ENCODE assay signal across 12 cellular contexts in genomic region chr1:42993631-42994121, GRCh38. TPM values are rescaled to one million over a fixed set of nuclear protein-coding genes. Genes with fewer than 3 reads are reported as not detected.
A peak's percentile ranks its signal among the peaks of the same experiment; 100 is the strongest.
DNase-seq lines count a peak whose midpoint lies in the region; ATAC-seq, FAIRE-seq and TF ChIP-seq lines count a peak whose summit lies in the region.
"Had no signal": no experiment of that assay in that cellular context is flagged by ENCODE, and none has a peak within 500 bp of the region (broad histone marks: within the 10 kb centered on the region; RNA-seq: fewer than 3 reads in every experiment).

No MANE protein-coding gene starts in this region.

- no peak overlapping the region for H2AFZ ChIP-seq in neural progenitor cell (replicated peaks)

- DNase-seq in G401 (ENCODE audit: low spot score), result peak; percentile 38
- DNase-seq in NOMO-1 (lab: John Stamatoyannopoulos, UW; ENCODE audit: unreplicated experiment in 2 of 2), result peak; percentile 72 to 78
- peak; percentile 72 for DNase-seq in endodermal cell
- no peak for DNase-seq in neural progenitor cell (ENCODE audit: low spot score)
- DNase-seq in effector CD4-positive, alpha-beta T cell, result no peak
- no peak for DNase-seq in H54 (ENCODE audit: insufficient read length, low spot score)
- no peak for DNase-seq in NCI-H345 (lab: John Stamatoyannopoulos, UW)
- DNase-seq: colonic mucosa, NCI-H1930, stomach had no signal

- H3K36me3 ChIP-seq in endodermal cell (ENCODE audit: control insufficient read depth, insufficient read depth, low read length) (no peaks in the 10 kb centered on the region), neural progenitor cell (no peaks in the 10 kb centered on the region)
- H3K36me3 ChIP-seq: colonic mucosa, stomach had no signal

- no peaks in the 10 kb centered on the region for H4K20me1 ChIP-seq in neural progenitor cell (ENCODE audit: low read depth)

- H3K4me1 Mint-ChIP-seq in endodermal cell (peaks cover 18% of the 10 kb centered on the region), neural progenitor cell (peaks cover 30% of the 10 kb centered on the region)

- H3F3A ChIP-seq in neural progenitor cell (ENCODE audit: low read depth), result peaks cover 3% of the 10 kb centered on the region

- TF ChIP-seq CTCF in endodermal cell (conservative IDR thresholded peaks at IDR 0.05), result no peak
- TF ChIP-seq CTCF in neural progenitor cell (IDR thresholded peaks at IDR 0.05), result no peak

- 80 to 88% methylated on average over 2 to 6 of the region's 6 CpGs for WGBS in endodermal cell (ENCODE audit: insufficient coverage in 1 of 2, insufficient read length in 1 of 2), 2 experiments

- no peaks in the 10 kb centered on the region for H3K4me1 ChIP-seq in endodermal cell (ENCODE audit: control insufficient read depth, insufficient read depth, low read length)
- peaks cover 12% of the 10 kb centered on the region for H3K4me1 ChIP-seq in neural progenitor cell
- H3K4me1 ChIP-seq: colonic mucosa, stomach had no signal

- no peaks in the 10 kb centered on the region for H3K9me3 ChIP-seq in endodermal cell (ENCODE audit: control insufficient read depth, low read length)
- no peaks in the 10 kb centered on the region for H3K9me3 ChIP-seq in neural progenitor cell (ENCODE audit: low read depth)
- H3K9me3 ChIP-seq: colonic mucosa, stomach had no signal

- ATAC-seq in HG03521 (IDR thresholded peaks at IDR 0.05; ENCODE audit: unreplicated experiment), result no peak

- H3K4me2 ChIP-seq in neural progenitor cell, result peak overlapping the region; percentile 5

- H3K9me3 Mint-ChIP-seq in endodermal cell (no peaks in the 10 kb centered on the region), neural progenitor cell (peaks cover 8% of the 10 kb centered on the region)

- in situ Hi-C loops in G401 (cut with HindIII; ENCODE audit: low sequenced_read_pairs), result no loop called here

- no peak for FAIRE-seq in H54 (lab: Jason Lieb, UNC)

- no peaks in the 10 kb centered on the region for H3K27me3 Mint-ChIP-seq in endodermal cell (ENCODE audit: insufficient read depth)
- H3K27me3 Mint-ChIP-seq in neural progenitor cell (ENCODE audit: insufficient read depth, low read depth), result peaks cover 7% of the 10 kb centered on the region

- H3K36me3 Mint-ChIP-seq in endodermal cell (ENCODE audit: low read depth) (no peaks in the 10 kb centered on the region), neural progenitor cell (peaks cover 8% of the 10 kb centered on the region)

- H3K9ac ChIP-seq in endodermal cell (ENCODE audit: extremely low read depth, low read length, poor library complexity, severe bottlenecking) (no peak overlapping the region), neural progenitor cell (no peak overlapping the region)

- H3K27me3 ChIP-seq in endodermal cell (ENCODE audit: control insufficient read depth, insufficient read depth, low read length, poor library complexity, severe bottlenecking), result no peaks in the 10 kb centered on the region
- no peaks in the 10 kb centered on the region for H3K27me3 ChIP-seq in neural progenitor cell
- H3K27me3 ChIP-seq: colonic mucosa, stomach had no signal

- H3K27ac Mint-ChIP-seq in endodermal cell (peak overlapping the region; percentile 62), neural progenitor cell (peak overlapping the region; percentile 81)
- H3K27ac Mint-ChIP-seq: IgD-negative memory B cell had no signal

- no peak overlapping the region for H3K4me3 ChIP-seq in endodermal cell (ENCODE audit: low read length)
- H3K4me3 ChIP-seq in neural progenitor cell, result no peak overlapping the region
- H3K4me3 ChIP-seq: colonic mucosa, stomach had no signal

- no peak overlapping the region for H3K27ac ChIP-seq in endodermal cell (ENCODE audit: low read depth, low read length)
- no peak overlapping the region for H3K27ac ChIP-seq in neural progenitor cell
- H3K27ac ChIP-seq: colonic mucosa, stomach had no signal

- no peaks in the 10 kb centered on the region for H3K79me2 ChIP-seq in neural progenitor cell (ENCODE audit: low read depth)

- TF ChIP-seq POLR2A in H54 (IDR thresholded peaks at IDR 0.05; ENCODE audit: low read depth, low read length), result no peak

- H3K4me3 Mint-ChIP-seq in endodermal cell (no peak overlapping the region), neural progenitor cell (no peak overlapping the region)

RNA-seq across cellular contexts. Expression of gene SLC2A1, which starts 35.0 kb away (rescaled TPM):
- total RNA-seq in G401 (2014; rRNA removed; shearing (Covaris generic)), result 51.9 and 70.1 TPM in 2 replicates
- 10 to 100 TPM; 42.5 to 69.7 TPM for total RNA-seq in endodermal cell
- 172 TPM for polyA plus RNA-seq in endodermal cell (2013, experiment 1 of 2)
- polyA plus RNA-seq in endodermal cell (2013, experiment 2 of 2), result 136 TPM
- 303 and 720 TPM in 2 replicates for total RNA-seq in neural progenitor cell (ENCODE audit: low replicate concordance)

Comparison
In these comparisons a context has a peak if more than half of its experiments do, and no peak if none do; other contexts are left out.
1. DNase-seq: peak in G401 (single experiment), NOMO-1 (2 of 2) and endodermal cell (single experiment); none in neural progenitor cell (single experiment), effector CD4-positive, alpha-beta T cell (single experiment), H54 (single experiment) and NCI-H345 (single experiment).